ENCODE assay signal across 13 cellular contexts in the genomic region with DNA sequence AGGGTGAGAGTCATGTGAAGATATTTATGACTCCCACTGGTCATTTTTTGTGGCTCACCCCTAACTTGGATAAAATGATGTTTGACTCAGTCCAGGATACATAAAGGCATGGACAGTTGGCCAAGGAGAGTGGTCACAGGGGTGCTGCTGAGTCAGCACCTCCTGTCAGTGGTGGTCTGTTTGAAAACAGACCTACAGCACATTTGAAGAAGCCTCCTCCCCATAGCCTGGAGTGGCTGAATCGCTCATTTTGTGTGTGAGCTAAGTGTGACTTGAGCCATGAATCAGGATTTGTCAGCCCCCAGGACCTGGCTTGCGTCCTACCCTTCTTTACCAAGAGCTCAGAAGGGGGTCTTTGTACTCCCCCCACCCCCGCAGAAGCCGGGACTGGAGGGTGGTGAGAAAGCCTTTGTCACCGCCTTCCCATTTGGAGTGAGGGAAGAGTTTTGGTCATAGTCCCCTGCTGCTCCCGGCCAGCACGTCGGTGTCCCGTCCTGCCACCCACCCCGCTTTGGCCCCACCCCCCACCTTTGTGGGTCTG. TPM values are rescaled to one million over a fixed set of nuclear protein-coding genes. Genes with fewer than 3 reads are reported as not detected.
A peak's percentile ranks its signal among the peaks of the same experiment; 100 is the strongest.
DNase-seq lines count a peak whose midpoint lies in the region; FAIRE-seq and TF ChIP-seq lines count a peak whose summit lies in the region.
"Had no signal": no experiment of that assay in that cellular context is flagged by ENCODE, and none has a peak within 500 bp of the region (broad histone marks: within the 10 kb centered on the region; RNA-seq: fewer than 3 reads in every experiment).

No MANE protein-coding gene starts in this region.

- H3K9ac ChIP-seq in GM23248, result peak overlapping the region; percentile 67

- H3K27ac ChIP-seq in GM23248, result peak overlapping the region; percentile 95
- H3K27ac ChIP-seq: right atrium auricular region had no signal

- no peak overlapping the region for H2AFZ ChIP-seq in GM23248

- WGBS in GM23248 (ENCODE audit: low coverage in 1 of 2, low lambda C conversion rate in 2 of 2, missing lambda C conversion rate in 2 of 2), 2 experiments, result 1 to 5% methylated on average over 10 of the region's 10 CpGs

- H3K36me3 ChIP-seq in GM23248 (ENCODE audit: low read depth), result no peaks in the 10 kb centered on the region; the same call in 1 of the 2 replicates
- H3K36me3 ChIP-seq: right atrium auricular region had no signal

- no peak for FAIRE-seq in GM19239 (lab: Jason Lieb, UNC)

- no peaks in the 10 kb centered on the region for H3K27me3 ChIP-seq in GM23248 (replicated peaks; ENCODE audit: insufficient read depth)
- H3K27me3 ChIP-seq: right atrium auricular region had no signal

- no peak for TF ChIP-seq CTCF in fibroblast of the aortic adventitia (IDR thresholded peaks at IDR 0.05; ENCODE audit: insufficient read depth, low read length)

- H3F3A ChIP-seq in GM23248 (ENCODE audit: insufficient read depth), result peaks cover 92% of the 10 kb centered on the region

- peak overlapping the region; percentile 63 for H3K4me2 ChIP-seq in GM23248 (ENCODE audit: unreplicated experiment)

- H3K4me1 ChIP-seq in GM23248 (ENCODE audit: insufficient read depth), result peaks cover 92% of the 10 kb centered on the region

- in situ Hi-C loops in GM23248 (cut with MboI), result no loop called here

- no peaks in the 10 kb centered on the region for H4K20me1 ChIP-seq in GM23248 (ENCODE audit: insufficient read depth)

- peak overlapping the region; percentile 36; the same call in 1 of the 2 replicates for H3K4me3 ChIP-seq in GM23248
- H3K4me3 ChIP-seq in fibroblast of the aortic adventitia (ENCODE audit: low read depth, low read length), result peak overlapping the region; percentile 26
- H3K4me3 ChIP-seq: right atrium auricular region had no signal

- H3K79me2 ChIP-seq in GM23248 (ENCODE audit: insufficient read depth), result peaks cover 100% of the 10 kb centered on the region

- no peaks in the 10 kb centered on the region for H3K9me2 ChIP-seq in GM23248 (ENCODE audit: insufficient read depth)

- no peaks in the 10 kb centered on the region for H3K9me3 ChIP-seq in GM23248 (ENCODE audit: low read depth)
- H3K9me3 ChIP-seq: right atrium auricular region had no signal

- peak; percentile 90 for DNase-seq in GM23248
- DNase-seq in SK-N-DZ (ENCODE audit: low spot score), result peak; percentile 24
- peak; percentile 86 for DNase-seq in fibroblast of the aortic adventitia (ENCODE audit: low read depth)
- peak; percentile 76 for DNase-seq in renal cortical epithelial cell (ENCODE audit: low read depth)
- DNase-seq in GM19239 (ENCODE audit: insufficient read length, low spot score), result no peak
- DNase-seq in NCI-H2196 treated with DMSO at 0.1 percent for 48 hours (lab: John Stamatoyannopoulos, UW; ENCODE audit: unreplicated experiment), result no peak
- no peak for DNase-seq in NOMO-1 (lab: John Stamatoyannopoulos, UW; ENCODE audit: unreplicated experiment in 2 of 2)
- DNase-seq in activated CD8-positive, alpha-beta memory T cell treated with anti-CD3 and anti-CD28 coated beads for 24 hours, result no peak
- DNase-seq: activated CD8-positive, alpha-beta memory T cell treated with anti-CD3 and anti-CD28 coated beads, Interleukin-2, amount 50 U/mL, for 48 hours; DMS53; NCI-H1436 treated with DMSO at 0.1 percent for 48 hours; SIG-M5 had no signal

RNA-seq across cellular contexts. Expression of a gene that starts 35.6 kb away (rescaled TPM):
- 171 and 198 TPM in 2 replicates for total RNA-seq in GM23248 (2014; rRNA removed; shearing (Covaris generic))
- polyA plus RNA-seq in GM23248 (2016; fragmentation: Nextera tagmentation; extraction: Ambion mirVana), result 19.0 and 28.1 TPM in 2 replicates
- polyA plus RNA-seq in SK-N-DZ (2014; cell fraction: cytosol; rRNA removed), result 28.7 and 32.3 TPM in 2 replicates
- 56.3 and 115 TPM in 2 replicates for polyA plus RNA-seq in SK-N-DZ (2014; cell fraction: nucleus; rRNA removed)
- total RNA-seq in fibroblast of the aortic adventitia (ENCODE audit: low replicate concordance), result 211 and 222 TPM in 2 replicates
- total RNA-seq in renal cortical epithelial cell, result 205 and 408 TPM in 2 replicates

Comparison
In these comparisons a context has a peak if more than half of its experiments do, and no peak if none do; other contexts are left out.
1. DNase-seq: peak in GM23248 (single experiment), SK-N-DZ (single experiment), fibroblast of the aortic adventitia (single experiment) and renal cortical epithelial cell (single experiment); none in GM19239 (single experiment), NCI-H2196 treated with DMSO at 0.1 percent for 48 hours (single experiment), NOMO-1 (0 of 2) and activated CD8-positive, alpha-beta memory T cell treated with anti-CD3 and anti-CD28 coated beads for 24 hours (single experiment).